In genomic region chr12:72323881-72324280, GRCh38 we compare ENCODE assay signal across 17 cellular contexts. TPM values are rescaled to one million over a fixed set of nuclear protein-coding genes. Genes with fewer than 3 reads are reported as not detected.
DNase-seq lines count a peak whose midpoint lies in the region; ATAC-seq and TF ChIP-seq lines count a peak whose summit lies in the region.
"Had no signal": no experiment of that assay in that cellular context is flagged by ENCODE, and none has a peak within 500 bp of the region (broad histone marks: within the 10 kb centered on the region; RNA-seq: fewer than 3 reads in every experiment).

No MANE protein-coding gene starts in this region.

- H3K4me3 ChIP-seq in foreskin fibroblast (ENCODE audit: low read depth in 1 of 2, low read length in 2 of 2) = no peak overlapping the region

- no peak for TF ChIP-seq CTCF in foreskin fibroblast (IDR thresholded peaks at IDR 0.05; ENCODE audit: low read depth, low read length)

- ATAC-seq in HG02798 (IDR thresholded peaks at IDR 0.05; ENCODE audit: poor library complexity, unreplicated experiment) = no peak
- ATAC-seq in HG03139 (IDR thresholded peaks at IDR 0.05; ENCODE audit: unreplicated experiment) = no peak
- no peak for ATAC-seq in GM21737 (IDR thresholded peaks at IDR 0.05; ENCODE audit: unreplicated experiment)
- ATAC-seq: HepG2 had no signal

- DNase-seq in ELR (ENCODE audit: low read depth) = peak; percentile 67
- peak; percentile 52 for DNase-seq in M059J (ENCODE audit: low read depth)
- peak; percentile 39 to 71 for DNase-seq in foreskin fibroblast
- no peak for DNase-seq in activated effector memory CD4-positive, alpha-beta T cell treated with Interleukin-2 at 50 U/mL for 16 hours
- DNase-seq: Caco-2, GOT3, Karpas-422, NCI-H1930, NCI-H2171 treated with DMSO at 0.1 percent for 48 hours, NCI-H774, SHP77 treated with DMSO at 0.1 percent for 48 hours had no signal

RNA-seq across cellular contexts. Expression of gene TRHDE, which starts 51.7 kb away (rescaled TPM):
- total RNA-seq in M059J (2014; rRNA removed; shearing (Covaris generic)) = 9.1 and 9.5 TPM in 2 replicates
- total RNA-seq: Caco-2, G401, HepG2, NCI-H460 had no signal
